8 cellular contexts compared by ENCODE assay signal in the genomic region with DNA sequence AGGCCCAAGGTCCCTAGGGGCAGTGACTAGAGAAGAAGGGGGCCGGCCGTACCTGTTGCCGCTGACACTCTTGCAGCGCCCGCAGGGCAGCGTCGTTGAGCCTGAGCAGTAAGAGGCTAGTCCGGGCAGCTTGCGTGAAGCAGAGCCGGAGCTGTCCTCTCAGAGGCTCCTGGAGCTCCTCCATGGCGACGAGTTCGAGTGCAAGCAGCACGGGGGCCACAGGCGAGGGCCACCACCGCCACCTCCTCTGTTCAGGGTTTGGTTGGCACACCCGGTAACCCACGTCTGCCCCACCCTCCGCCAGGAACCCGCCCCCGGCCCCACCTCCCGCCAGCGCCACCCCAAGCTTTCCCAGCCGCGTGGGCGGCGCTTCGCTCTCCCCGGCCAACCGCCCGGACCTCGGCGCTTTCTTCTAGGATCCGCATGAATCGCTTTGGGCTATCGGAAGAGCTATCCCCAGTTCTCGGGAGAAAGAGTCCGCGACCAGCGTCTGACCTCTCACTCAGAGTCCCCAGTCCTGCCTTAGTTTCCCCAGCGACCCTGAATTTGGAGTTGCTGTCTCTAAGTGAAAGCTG. TPM values are rescaled to one million over a fixed set of nuclear protein-coding genes. Genes with fewer than 3 reads are reported as not detected.
DNase-seq lines count a peak whose midpoint lies in the region; ATAC-seq and TF ChIP-seq lines count a peak whose summit lies in the region.

A gene with protein sequence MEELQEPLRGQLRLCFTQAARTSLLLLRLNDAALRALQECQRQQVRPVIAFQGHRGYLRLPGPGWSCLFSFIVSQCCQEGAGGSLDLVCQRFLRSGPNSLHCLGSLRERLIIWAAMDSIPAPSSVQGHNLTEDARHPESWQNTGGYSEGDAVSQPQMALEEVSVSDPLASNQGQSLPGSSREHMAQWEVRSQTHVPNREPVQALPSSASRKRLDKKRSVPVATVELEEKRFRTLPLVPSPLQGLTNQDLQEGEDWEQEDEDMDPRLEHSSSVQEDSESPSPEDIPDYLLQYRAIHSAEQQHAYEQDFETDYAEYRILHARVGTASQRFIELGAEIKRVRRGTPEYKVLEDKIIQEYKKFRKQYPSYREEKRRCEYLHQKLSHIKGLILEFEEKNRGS (minus strand): TSS at position 249 of the 575 bp plus-strand sequence. CDS start 65 bp downstream, at position 184.

- peak; percentile 31 for ATAC-seq in GM21390 (IDR thresholded peaks at IDR 0.05; ENCODE audit: unreplicated experiment)

- TF ChIP-seq POLR2A in suprapubic skin (IDR thresholded peaks at IDR 0.05) = no peak

- peak within 1 kb of the TSS; percentile 69 for H3K9ac ChIP-seq in HUES6 (ENCODE audit: low read length)

- H3K9me3 ChIP-seq in HUES6 (ENCODE audit: control insufficient read depth, insufficient read depth, low read depth, low read length) = no peaks in the 10 kb centered on the region
- H3K9me3 ChIP-seq in neutrophil = no peaks in the 10 kb centered on the region
- H3K9me3 ChIP-seq in suprapubic skin = no peaks in the 10 kb centered on the region

- H3K27ac ChIP-seq in HUES6 (ENCODE audit: low read depth, low read length) (no peak within 1 kb of the TSS), neutrophil (peak within 1 kb of the TSS; percentile 79), suprapubic skin (peak within 1 kb of the TSS; percentile 89)

- H3K4me3 ChIP-seq in HUES6 (ENCODE audit: low read depth, low read length) = peak within 1 kb of the TSS; percentile 85
- H3K4me3 ChIP-seq in fibroblast of villous mesenchyme (ENCODE audit: low read depth, low read length) = peak within 1 kb of the TSS; percentile 74
- H3K4me3 ChIP-seq in neutrophil (ENCODE audit: low read depth in 1 of 2, low read length in 1 of 2) = peak within 1 kb of the TSS; percentile 76 to 93
- peak within 1 kb of the TSS; percentile 65 for H3K4me3 ChIP-seq in suprapubic skin

- WGBS in suprapubic skin = 2% methylated on average over 22 of the region's 41 CpGs

- H3K27me3 ChIP-seq in HUES6 (ENCODE audit: control insufficient read depth, insufficient read depth, low read length) = peaks cover 9% of the 10 kb centered on the region; the same call in 1 of the 2 replicates
- H3K27me3 ChIP-seq in neutrophil = no peaks in the 10 kb centered on the region
- H3K27me3 ChIP-seq in suprapubic skin = no peaks in the 10 kb centered on the region

- DNase-seq in COR-L47 (lab: John Stamatoyannopoulos, UW) = peak; percentile 74
- peak; percentile 66 for DNase-seq in activated T-helper 9 cell treated with anti-CD3 and anti-CD28 coated beads, Interleukin-2, amount 50 U/mL, for 16 hours (ENCODE audit: low read depth)
- peak; percentile 74 for DNase-seq in fibroblast of villous mesenchyme (ENCODE audit: low read depth)
- peak; percentile 88 for DNase-seq in suprapubic skin (ENCODE audit: low spot score in 2 of 2)

- H3K36me3 ChIP-seq in HUES6 (ENCODE audit: control insufficient read depth, insufficient read depth, low read length) = peaks cover 27% of the 10 kb centered on the region
- peaks cover 16% of the 10 kb centered on the region for H3K36me3 ChIP-seq in neutrophil
- H3K36me3 ChIP-seq in suprapubic skin = peaks cover 17% of the 10 kb centered on the region

- no peak for TF ChIP-seq CTCF in fibroblast of villous mesenchyme (IDR thresholded peaks at IDR 0.05; ENCODE audit: insufficient read depth, low read depth, low read length)
- peak; percentile 11 for TF ChIP-seq CTCF in neutrophil (IDR thresholded peaks at IDR 0.05)
- TF ChIP-seq CTCF in suprapubic skin (IDR thresholded peaks at IDR 0.05) = no peak

- TF ChIP-seq EP300 in suprapubic skin (IDR thresholded peaks at IDR 0.05) = no peak

- peaks cover 5% of the 10 kb centered on the region; the same call in 1 of the 2 replicates for H3K4me1 ChIP-seq in HUES6 (ENCODE audit: control insufficient read depth, insufficient read depth, low read length)
- peaks cover 16 to 23% of the 10 kb centered on the region in 2 experiments for H3K4me1 ChIP-seq in neutrophil (ENCODE audit: control insufficient read depth in 1 of 2, insufficient read depth in 1 of 2, low read depth in 1 of 2, low read length in 1 of 2)
- peaks cover 37% of the 10 kb centered on the region for H3K4me1 ChIP-seq in suprapubic skin

TF ChIP-seq in PFSK-1, 5 proteins besides CTCF, POLR2A, EP300 and RAD21:
- TF ChIP-seq TAF1 (IDR thresholded peaks at IDR 0.05; ENCODE audit: borderline replicate concordance, insufficient read depth, low read length) (no peak), POLR2AphosphoS5 (IDR thresholded peaks at IDR 0.05; ENCODE audit: low read depth, low read length) (peak; percentile 72; the same call in 1 of the 2 replicates), FOXP2 (optimal IDR thresholded peaks at IDR 0.05; ENCODE audit: borderline replicate concordance, extremely low read depth, extremely low read length, insufficient read depth) (no peak), SIN3A (IDR thresholded peaks at IDR 0.05; ENCODE audit: borderline replicate concordance, insufficient read depth, low read length) (0 out of 2 replicates have a peak, but pooled peaks have one; percentile 4)
- TF ChIP-seq, protein P1, sequence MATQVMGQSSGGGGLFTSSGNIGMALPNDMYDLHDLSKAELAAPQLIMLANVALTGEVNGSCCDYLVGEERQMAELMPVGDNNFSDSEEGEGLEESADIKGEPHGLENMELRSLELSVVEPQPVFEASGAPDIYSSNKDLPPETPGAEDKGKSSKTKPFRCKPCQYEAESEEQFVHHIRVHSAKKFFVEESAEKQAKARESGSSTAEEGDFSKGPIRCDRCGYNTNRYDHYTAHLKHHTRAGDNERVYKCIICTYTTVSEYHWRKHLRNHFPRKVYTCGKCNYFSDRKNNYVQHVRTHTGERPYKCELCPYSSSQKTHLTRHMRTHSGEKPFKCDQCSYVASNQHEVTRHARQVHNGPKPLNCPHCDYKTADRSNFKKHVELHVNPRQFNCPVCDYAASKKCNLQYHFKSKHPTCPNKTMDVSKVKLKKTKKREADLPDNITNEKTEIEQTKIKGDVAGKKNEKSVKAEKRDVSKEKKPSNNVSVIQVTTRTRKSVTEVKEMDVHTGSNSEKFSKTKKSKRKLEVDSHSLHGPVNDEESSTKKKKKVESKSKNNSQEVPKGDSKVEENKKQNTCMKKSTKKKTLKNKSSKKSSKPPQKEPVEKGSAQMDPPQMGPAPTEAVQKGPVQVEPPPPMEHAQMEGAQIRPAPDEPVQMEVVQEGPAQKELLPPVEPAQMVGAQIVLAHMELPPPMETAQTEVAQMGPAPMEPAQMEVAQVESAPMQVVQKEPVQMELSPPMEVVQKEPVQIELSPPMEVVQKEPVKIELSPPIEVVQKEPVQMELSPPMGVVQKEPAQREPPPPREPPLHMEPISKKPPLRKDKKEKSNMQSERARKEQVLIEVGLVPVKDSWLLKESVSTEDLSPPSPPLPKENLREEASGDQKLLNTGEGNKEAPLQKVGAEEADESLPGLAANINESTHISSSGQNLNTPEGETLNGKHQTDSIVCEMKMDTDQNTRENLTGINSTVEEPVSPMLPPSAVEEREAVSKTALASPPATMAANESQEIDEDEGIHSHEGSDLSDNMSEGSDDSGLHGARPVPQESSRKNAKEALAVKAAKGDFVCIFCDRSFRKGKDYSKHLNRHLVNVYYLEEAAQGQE (IDR thresholded peaks at IDR 0.05; ENCODE audit: insufficient read depth in 1 of 2, low read depth in 2 of 2, low read length in 2 of 2) = no peak
TF ChIP-seq in PFSK-1: peak in this region for 2.

RNA-seq across cellular contexts. Expression of the gene that starts here (rescaled TPM):
- 1.9 TPM for polyA plus RNA-seq in PFSK-1 (2012; ENCODE audit: insufficient read length, low read depth)
- total RNA-seq in fibroblast of villous mesenchyme = 1.6 and 4.3 TPM in 2 replicates
- 100 to 1,000 TPM in 1 of 4 donors, 10 to 100 TPM in 3; 50.7 to 100 (median 65.9) TPM for total RNA-seq in suprapubic skin
